In the genomic region with DNA sequence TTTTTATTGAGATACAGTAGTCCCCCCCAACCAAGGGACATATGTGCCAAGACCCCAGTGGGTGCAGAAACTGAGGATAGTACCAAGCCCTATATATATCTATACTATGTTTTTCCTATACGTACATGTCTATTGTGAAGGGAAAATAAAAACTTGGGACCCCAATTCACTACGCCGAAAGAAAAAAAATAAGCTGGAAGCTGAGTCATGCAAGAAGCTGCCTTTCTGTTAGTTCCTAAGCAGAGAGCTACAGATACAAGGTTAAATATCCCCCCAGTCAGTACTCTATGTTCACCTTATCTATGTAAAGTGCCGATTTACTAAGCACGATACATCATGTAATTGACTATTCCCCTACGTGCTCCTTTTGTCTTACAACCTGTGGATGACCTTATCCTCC, we compare ENCODE assay signal across 31 cellular contexts. TPM values are rescaled to one million over a fixed set of nuclear protein-coding genes. Genes with fewer than 3 reads are reported as not detected.
"Had no signal": no experiment of that assay in that cellular context is flagged by ENCODE, and none has a peak within 500 bp of the region (broad histone marks: within the 10 kb centered on the region; RNA-seq: fewer than 3 reads in every experiment).

No MANE protein-coding gene starts in this region.

- H3K4me3 Mint-ChIP-seq: dendritic cell treated with granulocyte-macrophage colony-stimulating factor and Interleukin-4, amounts not matched to agents 40 ng/mL and 50 ng/mL, for 4 days; effector memory CD8-positive, alpha-beta T cell; endodermal cell had no signal

- H3K36me3 ChIP-seq: colonic mucosa, esophagus muscularis mucosa, esophagus squamous epithelium, gastrocnemius medialis, gastroesophageal sphincter, heart left ventricle, heart right ventricle had no signal

- H3K4me1 Mint-ChIP-seq: endodermal cell had no signal

- H3K4me2 ChIP-seq: hepatocyte had no signal

- H3K27ac Mint-ChIP-seq: dendritic cell treated with granulocyte-macrophage colony-stimulating factor and Interleukin-4, amounts not matched to agents 40 ng/mL and 50 ng/mL, for 4 days; effector memory CD8-positive, alpha-beta T cell; endodermal cell had no signal

- H3K4me1 ChIP-seq: colonic mucosa, esophagus muscularis mucosa, esophagus squamous epithelium, foreskin keratinocyte, gastrocnemius medialis, gastroesophageal sphincter, heart left ventricle had no signal

- H3K9me3 ChIP-seq: colonic mucosa, gastrocnemius medialis, gastroesophageal sphincter had no signal

- H3K79me2 ChIP-seq: hepatocyte had no signal

- DNase-seq: colonic mucosa; cortex of kidney; dermis blood vessel endothelial cell; dorsolateral prefrontal cortex; effector CD4-positive, alpha-beta T cell; effector CD8-positive, alpha-beta T cell; effector memory CD4-positive, alpha-beta T cell; effector memory CD8-positive, alpha-beta T cell; esophagus squamous epithelium; foreskin keratinocyte; foreskin melanocyte; gastrocnemius medialis; glutamatergic neuron; head of caudate nucleus; heart left ventricle; heart right ventricle had no signal

- ATAC-seq: effector memory CD8-positive, alpha-beta T cell; esophagus mucosa; gastrocnemius medialis; gastroesophageal sphincter; heart left ventricle; heart right ventricle had no signal

- H3K27ac ChIP-seq: colonic mucosa, coronary artery, dorsolateral prefrontal cortex, epithelial cell of prostate, esophagus muscularis mucosa, esophagus squamous epithelium, foreskin keratinocyte, gastrocnemius medialis, gastroesophageal sphincter, heart left ventricle, heart right ventricle, hepatocyte had no signal

- FAIRE-seq: endometrium, endothelial cell of umbilical vein, frontal cortex had no signal

- H3K4me3 ChIP-seq: colonic mucosa, coronary artery, dorsolateral prefrontal cortex, esophagus muscularis mucosa, esophagus squamous epithelium, gastrocnemius medialis, gastroesophageal sphincter, heart left ventricle, heart right ventricle, hepatocyte had no signal

- H3K27me3 ChIP-seq: colonic mucosa had no signal

- H3K9me3 Mint-ChIP-seq: dendritic cell treated with granulocyte-macrophage colony-stimulating factor and Interleukin-4, amounts not matched to agents 40 ng/mL and 50 ng/mL, for 4 days had no signal

- H2AFZ ChIP-seq: hepatocyte had no signal

RNA-seq across cellular contexts. Expression of a gene that starts 11.5 kb away (rescaled TPM):
- total RNA-seq: dermis blood vessel endothelial cell, dermis microvascular lymphatic vessel endothelial cell, endothelial cell of umbilical vein, epithelial cell of proximal tubule, fibroblast of villous mesenchyme, foreskin keratinocyte, gastrocnemius medialis, glomerular endothelial cell, hepatocyte had no signal
- polyA plus RNA-seq: endothelial cell of umbilical vein, foreskin keratinocyte had no signal
